In genomic region chr1:61277129-61277801, GRCh38 we compare ENCODE assay signal across 15 cellular contexts.
DNase-seq lines count a peak whose midpoint lies in the region; TF ChIP-seq lines count a peak whose summit lies in the region.
"Had no signal": no experiment of that assay in that cellular context is flagged by ENCODE, and none has a peak within 500 bp of the region (broad histone marks: within the 10 kb centered on the region; RNA-seq: fewer than 3 reads in every experiment).

No MANE protein-coding gene starts in this region.

- H3K27ac ChIP-seq in muscle layer of duodenum (ENCODE audit: low read length) (peak overlapping the region; percentile 72), tibial artery (peak overlapping the region; percentile 60 to 80)
- H3K27ac ChIP-seq: Peyer's patch had no signal

- peak overlapping the region in 4 of 5 experiments; percentile 9 to 54 (median 42) for H3K27ac Mint-ChIP-seq in brain
- no peak overlapping the region for H3K27ac Mint-ChIP-seq in T-helper 2 cell treated with Interferon-gamma antibody and Interleukin-4, amounts not matched to agents 5 μg/mL and 100 μg/mL, for 36 hours
- H3K27ac Mint-ChIP-seq: stimulated activated naive B cell treated with anti-CD40 and anti-IgM and Interleukin-4, amounts not matched to agents 10 μg/mL and 1 μg/mL and 100 μg/mL, for 72 hours had no signal

- no peaks in the 10 kb centered on the region for H3K27me3 ChIP-seq in muscle layer of duodenum (ENCODE audit: low read depth, low read length)
- no peaks in the 10 kb centered on the region for H3K27me3 ChIP-seq in tibial artery
- H3K27me3 ChIP-seq: Peyer's patch had no signal

- no peaks in the 10 kb centered on the region for H3K9me3 Mint-ChIP-seq in brain
- H3K9me3 Mint-ChIP-seq in T-helper 2 cell treated with Interferon-gamma antibody and Interleukin-4, amounts not matched to agents 5 μg/mL and 100 μg/mL, for 36 hours = no peaks in the 10 kb centered on the region
- H3K9me3 Mint-ChIP-seq: neural crest cell; stimulated activated naive B cell treated with anti-CD40 and anti-IgM and Interleukin-4, amounts not matched to agents 10 μg/mL and 1 μg/mL and 100 μg/mL, for 72 hours had no signal

- intact Hi-C loops in tibial artery (cut with DNase I; ENCODE audit: low total_unique reads) = no loop called here

- H3K4me3 ChIP-seq in fibroblast of the aortic adventitia (ENCODE audit: low read depth, low read length) = peak overlapping the region; percentile 32
- no peak overlapping the region for H3K4me3 ChIP-seq in muscle layer of duodenum (ENCODE audit: low read depth in 1 of 2, low read length in 2 of 2)
- peak overlapping the region; percentile 27 to 31 for H3K4me3 ChIP-seq in tibial artery
- H3K4me3 ChIP-seq: lung, Peyer's patch had no signal

- TF ChIP-seq CTCF in brain (conservative IDR thresholded peaks at IDR 0.05) (no peak), fibroblast of the aortic adventitia (IDR thresholded peaks at IDR 0.05; ENCODE audit: insufficient read depth, low read length) (no peak), tibial artery (IDR thresholded peaks at IDR 0.05) (no peak)

- peak overlapping the region in 3 of 5 experiments; percentile 45 to 55 (median 45) for H3K4me3 Mint-ChIP-seq in brain
- no peak overlapping the region for H3K4me3 Mint-ChIP-seq in T-helper 2 cell treated with Interferon-gamma antibody and Interleukin-4, amounts not matched to agents 5 μg/mL and 100 μg/mL, for 36 hours
- H3K4me3 Mint-ChIP-seq: neural crest cell; stimulated activated naive B cell treated with anti-CD40 and anti-IgM and Interleukin-4, amounts not matched to agents 10 μg/mL and 1 μg/mL and 100 μg/mL, for 72 hours had no signal

- H3K27me3 Mint-ChIP-seq in brain = no peaks in the 10 kb centered on the region
- H3K27me3 Mint-ChIP-seq in T-helper 2 cell treated with Interferon-gamma antibody and Interleukin-4, amounts not matched to agents 5 μg/mL and 100 μg/mL, for 36 hours (ENCODE audit: low read depth) = peaks cover 16% of the 10 kb centered on the region
- H3K27me3 Mint-ChIP-seq: stimulated activated naive B cell treated with anti-CD40 and anti-IgM and Interleukin-4, amounts not matched to agents 10 μg/mL and 1 μg/mL and 100 μg/mL, for 72 hours had no signal

- peak; percentile 44 for DNase-seq in fibroblast of the aortic adventitia (ENCODE audit: low read depth)
- DNase-seq in tibial artery = peak in 1 of 2 donors; percentile 46
- no peak for DNase-seq in activated CD4-positive, alpha-beta T cell treated with anti-CD3 and anti-CD28 coated beads for 4 hours
- no peak for DNase-seq in T-helper 2 cell treated with Interferon-gamma antibody and Interleukin-4, amounts not matched to agents 5 μg/mL and 100 μg/mL, for 36 hours (ENCODE audit: low spot score)
- DNase-seq in NOMO-1 (lab: John Stamatoyannopoulos, UW; ENCODE audit: unreplicated experiment in 2 of 2) = no peak
- DNase-seq: activated naive CD4-positive, alpha-beta T cell treated with Interleukin-2 at 50 U/mL for 16 hours; activated T-cell treated with anti-CD3 and anti-CD28 coated beads for 4 hours; AML-193; NCI-H1436; Peyer's patch; stimulated activated naive B cell treated with anti-CD40 and anti-IgM and Interleukin-4, amounts not matched to agents 10 μg/mL and 1 μg/mL and 100 μg/mL, for 72 hours had no signal

- H3K36me3 ChIP-seq in muscle layer of duodenum (ENCODE audit: control insufficient read depth in 1 of 2, insufficient read depth in 2 of 2, low read length in 2 of 2) (no peaks in the 10 kb centered on the region), tibial artery (no peaks in the 10 kb centered on the region)
- H3K36me3 ChIP-seq: Peyer's patch had no signal

- no peaks in the 10 kb centered on the region for H3K36me3 Mint-ChIP-seq in brain
- no peaks in the 10 kb centered on the region for H3K36me3 Mint-ChIP-seq in T-helper 2 cell treated with Interferon-gamma antibody and Interleukin-4, amounts not matched to agents 5 μg/mL and 100 μg/mL, for 36 hours (ENCODE audit: low read depth)
- H3K36me3 Mint-ChIP-seq: stimulated activated naive B cell treated with anti-CD40 and anti-IgM and Interleukin-4, amounts not matched to agents 10 μg/mL and 1 μg/mL and 100 μg/mL, for 72 hours had no signal

- H3K4me1 ChIP-seq in muscle layer of duodenum (ENCODE audit: control insufficient read depth in 1 of 2, insufficient read depth in 2 of 2, low read length in 2 of 2) (peaks cover 0 to 5% of the 10 kb centered on the region in 2 donors), tibial artery (peaks cover 0 to 91% (median 31%) of the 10 kb centered on the region in 4 donors)
- H3K4me1 ChIP-seq: Peyer's patch had no signal

- peaks cover 84% of the 10 kb centered on the region for H3K4me1 Mint-ChIP-seq in brain
- H3K4me1 Mint-ChIP-seq in T-helper 2 cell treated with Interferon-gamma antibody and Interleukin-4, amounts not matched to agents 5 μg/mL and 100 μg/mL, for 36 hours (ENCODE audit: low read depth) = no peaks in the 10 kb centered on the region

- H3K9me3 ChIP-seq in muscle layer of duodenum (ENCODE audit: control insufficient read depth in 1 of 2, low read length in 2 of 2) (no peaks in the 10 kb centered on the region), tibial artery (no peaks in the 10 kb centered on the region)
- H3K9me3 ChIP-seq: Peyer's patch had no signal

Comparison
In these comparisons a context has a peak if more than half of its experiments do, and no peak if none do; other contexts are left out.
1. H3K4me3 ChIP-seq: peak in fibroblast of the aortic adventitia (single experiment) and tibial artery (2 of 2); none in muscle layer of duodenum (0 of 2).